10 cellular contexts compared by ENCODE assay signal in genomic region chr7:106313456-106313891, GRCh38. TPM values are rescaled to one million over a fixed set of nuclear protein-coding genes. Genes with fewer than 3 reads are reported as not detected.
DNase-seq lines count a peak whose midpoint lies in the region; ATAC-seq, FAIRE-seq and TF ChIP-seq lines count a peak whose summit lies in the region.
"Had no signal": no experiment of that assay in that cellular context is flagged by ENCODE, and none has a peak within 500 bp of the region (broad histone marks: within the 10 kb centered on the region; RNA-seq: fewer than 3 reads in every experiment).

No MANE protein-coding gene starts in this region.

- no peak overlapping the region for H3K4me3 Mint-ChIP-seq in CD8-positive, alpha-beta T cell

- intact Hi-C loops in CD8-positive, alpha-beta T cell (cut with DNase I, micrococcal nuclease), result no loop called here

- H3K4me1 ChIP-seq in small intestine (ENCODE audit: control insufficient read depth in 2 of 2, insufficient read depth in 1 of 2, low read depth in 1 of 2, low read length in 1 of 2), result no peaks in the 10 kb centered on the region
- H3K4me1 ChIP-seq in CD8-positive, alpha-beta T cell (ENCODE audit: insufficient read depth, low read length), result no peaks in the 10 kb centered on the region
- H3K4me1 ChIP-seq: adrenal gland, pancreas had no signal

- no peaks in the 10 kb centered on the region for H3K9me3 ChIP-seq in small intestine (ENCODE audit: control insufficient read depth, low read depth)
- no peaks in the 10 kb centered on the region for H3K9me3 ChIP-seq in CD8-positive, alpha-beta T cell (ENCODE audit: low read length)
- H3K9me3 ChIP-seq: adrenal gland, pancreas had no signal

- H3K36me3 Mint-ChIP-seq in CD8-positive, alpha-beta T cell, result no peaks in the 10 kb centered on the region

- no peaks in the 10 kb centered on the region for H3K9me3 Mint-ChIP-seq in CD8-positive, alpha-beta T cell

- H3K27me3 ChIP-seq in small intestine (ENCODE audit: control insufficient read depth in 2 of 2, insufficient read depth in 2 of 2, low read length in 2 of 2), result no peaks in the 10 kb centered on the region
- H3K27me3 ChIP-seq in CD8-positive, alpha-beta T cell (ENCODE audit: insufficient read depth, low read length), result peaks cover 3% of the 10 kb centered on the region
- H3K27me3 ChIP-seq: adrenal gland, pancreas had no signal

- H3K27ac Mint-ChIP-seq in CD8-positive, alpha-beta T cell, result no peak overlapping the region

- no peaks in the 10 kb centered on the region for H3K4me1 Mint-ChIP-seq in CD8-positive, alpha-beta T cell (ENCODE audit: low read depth)

- no peak for TF ChIP-seq CTCF in CD8-positive, alpha-beta T cell (IDR thresholded peaks at IDR 0.05)

- FAIRE-seq in small intestine (lab: Jason Lieb, UNC), result no peak
- FAIRE-seq: pancreas had no signal

- H3K4me3 ChIP-seq in small intestine (ENCODE audit: low read depth in 1 of 2, low read length in 2 of 2), result no peak overlapping the region
- H3K4me3 ChIP-seq in CD8-positive, alpha-beta T cell (ENCODE audit: low read depth, low read length), result no peak overlapping the region
- H3K4me3 ChIP-seq: adrenal gland, pancreas had no signal

- no peak for ATAC-seq in CD8-positive, alpha-beta T cell
- ATAC-seq in HG03571 (IDR thresholded peaks at IDR 0.05; ENCODE audit: unreplicated experiment) (no peak), HG02759 (IDR thresholded peaks at IDR 0.05; ENCODE audit: unreplicated experiment) (no peak)

- POLR2A ChIA-PET in CD8-positive, alpha-beta T cell (lab: Charles Lee), result no interaction called here

- peaks cover 14% of the 10 kb centered on the region for H3K27me3 Mint-ChIP-seq in CD8-positive, alpha-beta T cell (ENCODE audit: low read depth)

- peak overlapping the region; percentile 74 for H3K27ac ChIP-seq in epithelial cell of prostate
- no peak overlapping the region for H3K27ac ChIP-seq in small intestine (ENCODE audit: low read depth in 1 of 2, low read length in 1 of 2)
- H3K27ac ChIP-seq in CD8-positive, alpha-beta T cell (ENCODE audit: low read depth, low read length), result no peak overlapping the region

- DNase-seq in GM04503 (ENCODE audit: low read depth) (peak; percentile 38), RPMI7951 (ENCODE audit: low read depth) (peak; percentile 86), epithelial cell of prostate (ENCODE audit: low read depth, low spot score) (no peak), small intestine (peak; percentile 22), NCI-H2107 treated with DMSO at 0.1 percent for 48 hours (lab: John Stamatoyannopoulos, UW; ENCODE audit: unreplicated experiment) (no peak)
- no peak for DNase-seq in CD8-positive, alpha-beta T cell
- DNase-seq: adrenal gland, pancreas had no signal

- no peaks in the 10 kb centered on the region for H3K36me3 ChIP-seq in small intestine (ENCODE audit: control insufficient read depth in 2 of 2, insufficient read depth in 2 of 2, low read length in 2 of 2)
- H3K36me3 ChIP-seq in CD8-positive, alpha-beta T cell (ENCODE audit: insufficient read depth, low read length), result no peaks in the 10 kb centered on the region
- H3K36me3 ChIP-seq: adrenal gland, pancreas had no signal

- 39 to 48% (median 41%) methylated on average over 2 of the region's 2 CpGs for WGBS in small intestine, 3 donors

- CTCF ChIA-PET in CD8-positive, alpha-beta T cell (lab: Charles Lee), result no interaction called here

RNA-seq across cellular contexts. Expression of gene NAMPT, which starts 28.7 kb away (rescaled TPM):
- total RNA-seq in RPMI7951 (2014; rRNA removed; shearing (Covaris generic)), result 231 and 289 TPM in 2 replicates
- polyA plus RNA-seq in small intestine, result 10 to 100 TPM; 50.5 to 61.4 (median 53.2) TPM
- total RNA-seq in CD8-positive, alpha-beta T cell, result 100 to 1,000 TPM; 188 to 198 TPM

Comparison
In these comparisons a context has a peak if more than half of its experiments do, and no peak if none do; other contexts are left out.
1. DNase-seq: peak in GM04503 (single experiment), RPMI7951 (single experiment) and small intestine (single experiment); none in epithelial cell of prostate (single experiment), CD8-positive, alpha-beta T cell (0 of 7) and NCI-H2107 treated with DMSO at 0.1 percent for 48 hours (single experiment).